In genomic region chr6:6712258-6712978, GRCh38 we compare ENCODE assay signal across 8 cellular contexts.
DNase-seq lines count a peak whose midpoint lies in the region; TF ChIP-seq lines count a peak whose summit lies in the region.

No MANE protein-coding gene starts in this region.

- H4K20me1 ChIP-seq in Karpas-422 (ENCODE audit: insufficient read depth, low read depth, low read length), result no peaks in the 10 kb centered on the region

- H3K4me1 ChIP-seq in neutrophil (ENCODE audit: control insufficient read depth in 1 of 2, insufficient read depth in 1 of 2, low read depth in 1 of 2, low read length in 1 of 2) (peaks cover 73 to 74% of the 10 kb centered on the region in 2 experiments), Karpas-422 (ENCODE audit: low read length) (peaks cover 9% of the 10 kb centered on the region)

- H3K79me2 ChIP-seq in Karpas-422 (ENCODE audit: low read length), result no peaks in the 10 kb centered on the region

- no peaks in the 10 kb centered on the region for H3K9me2 ChIP-seq in Karpas-422 (replicated peaks; ENCODE audit: insufficient read depth, low read length)

- DNase-seq in NCI-H2107 treated with DMSO at 0.1 percent for 48 hours (lab: John Stamatoyannopoulos, UW; ENCODE audit: unreplicated experiment) (peak; percentile 30), NCI-H2107 (lab: John Stamatoyannopoulos, UW) (no peak), MV-4-11 (lab: John Stamatoyannopoulos, UW) (peak; percentile 95), coronary artery (ENCODE audit: low spot score) (no peak), NCI-H2081 (lab: John Stamatoyannopoulos, UW) (no peak), Karpas-422 (no peak), NCI-H2171 treated with DMSO at 0.1 percent for 48 hours (lab: John Stamatoyannopoulos, UW) (no peak)

- TF ChIP-seq CTCF in coronary artery (IDR thresholded peaks at IDR 0.05) (no peak), neutrophil (IDR thresholded peaks at IDR 0.05) (no peak)

- H3K4me2 ChIP-seq in Karpas-422 (ENCODE audit: low read depth, low read length, poor library complexity, severe bottlenecking), result no peak overlapping the region

- H3K9me3 ChIP-seq in neutrophil (no peaks in the 10 kb centered on the region), Karpas-422 (ENCODE audit: low read length) (no peaks in the 10 kb centered on the region)

- H3K4me3 ChIP-seq in coronary artery (peak overlapping the region; percentile 44), neutrophil (ENCODE audit: low read depth in 1 of 2, low read length in 1 of 2) (peak overlapping the region; percentile 33 to 43), Karpas-422 (ENCODE audit: low read length) (no peak overlapping the region)

- H2AFZ ChIP-seq in Karpas-422 (ENCODE audit: low read length), result no peak overlapping the region

- H3K36me3 ChIP-seq in neutrophil, result no peaks in the 10 kb centered on the region
- no peaks in the 10 kb centered on the region for H3K36me3 ChIP-seq in Karpas-422 (ENCODE audit: insufficient read depth, low read length)

- H3K27ac ChIP-seq in coronary artery (peak overlapping the region in 1 of 2 donors; percentile 72), neutrophil (peak overlapping the region; percentile 85), Karpas-422 (ENCODE audit: low read length) (no peak overlapping the region)

- H3K27me3 ChIP-seq in neutrophil, result no peaks in the 10 kb centered on the region
- 0 out of 2 replicates have a peak, but pooled peaks cover 2% of the 10 kb centered on the region for H3K27me3 ChIP-seq in Karpas-422 (ENCODE audit: low read length)

- no peak overlapping the region for H3K9ac ChIP-seq in Karpas-422 (ENCODE audit: low read length)

Comparison
In these comparisons a context has a peak if more than half of its experiments do, and no peak if none do; other contexts are left out.
1. DNase-seq: peak in NCI-H2107 treated with DMSO at 0.1 percent for 48 hours (single experiment) and MV-4-11 (single experiment); none in NCI-H2107 (single experiment), coronary artery (single experiment), NCI-H2081 (0 of 2), Karpas-422 (single experiment) and NCI-H2171 treated with DMSO at 0.1 percent for 48 hours (single experiment).